In the genomic region with DNA sequence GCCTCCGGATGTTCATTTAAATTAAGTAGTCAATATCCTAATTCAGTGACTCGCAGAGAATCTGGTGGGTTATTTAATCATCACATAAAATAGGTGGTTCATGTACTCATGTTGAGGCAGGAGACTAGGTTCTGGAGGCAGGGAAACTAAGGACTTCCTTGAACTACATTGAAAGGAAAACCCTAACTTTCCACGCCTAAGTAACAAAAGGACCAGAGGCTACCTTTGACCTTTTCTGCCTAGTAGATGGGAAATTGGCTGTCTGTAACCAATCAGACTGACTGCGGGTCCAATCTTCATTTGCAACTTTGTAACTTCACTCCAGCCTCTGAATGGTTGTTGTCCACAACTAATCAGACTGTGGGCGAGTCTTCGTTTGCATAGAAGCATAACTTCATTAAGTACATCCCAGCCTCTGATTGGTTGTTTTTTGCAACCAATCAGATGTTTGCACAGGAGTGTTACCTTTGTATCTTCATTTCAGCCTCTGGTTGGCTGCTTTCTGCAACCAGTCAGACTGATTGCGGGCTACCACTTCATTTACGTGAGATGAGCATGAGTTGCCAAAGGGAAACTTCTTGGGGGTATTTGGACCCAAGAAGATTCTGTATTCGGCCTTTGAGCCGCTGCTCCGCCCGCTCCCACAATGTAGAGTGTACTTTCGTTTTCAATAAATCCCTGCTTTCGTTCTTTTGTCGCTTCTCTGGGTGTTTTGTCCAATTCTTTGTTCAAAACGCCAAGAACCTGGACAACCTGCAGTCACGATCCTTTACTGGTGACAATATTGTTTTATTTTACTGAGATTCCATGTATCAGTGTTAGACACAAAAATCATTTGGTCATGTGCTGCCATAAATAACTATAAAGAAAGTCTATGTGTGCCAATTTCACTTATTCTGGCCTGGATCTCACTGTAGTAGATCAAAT, we compare ENCODE assay signal across 11 cellular contexts. TPM values are rescaled to one million over a fixed set of nuclear protein-coding genes. Genes with fewer than 3 reads are reported as not detected.
DNase-seq lines count a peak whose midpoint lies in the region; ATAC-seq lines count a peak whose summit lies in the region.
"Had no signal": no experiment of that assay in that cellular context is flagged by ENCODE, and none has a peak within 500 bp of the region (broad histone marks: within the 10 kb centered on the region; RNA-seq: fewer than 3 reads in every experiment).

No MANE protein-coding gene starts in this region.

- no peaks in the 10 kb centered on the region for H3K9me3 Mint-ChIP-seq in activated T-helper 17 cell treated with anti-CD3 and anti-CD28 coated beads, Interleukin-2, amount 50 U/mL, for 72 hours
- H3K9me3 Mint-ChIP-seq: activated T-cell treated with anti-CD3 and anti-CD28 coated beads, Interleukin-2, amount 50 U/mL, for 24 hours had no signal

- no peak overlapping the region for H3K27ac Mint-ChIP-seq in activated T-helper 17 cell treated with anti-CD3 and anti-CD28 coated beads, Interleukin-2, amount 50 U/mL, for 72 hours
- H3K27ac Mint-ChIP-seq: activated T-cell treated with anti-CD3 and anti-CD28 coated beads, Interleukin-2, amount 50 U/mL, for 24 hours had no signal

- H3K9me3 ChIP-seq in mesodermal cell (ENCODE audit: control insufficient read depth, low read length), result no peaks in the 10 kb centered on the region

- no peak overlapping the region for H2AFZ ChIP-seq in ACC112 (ENCODE audit: low read length, unreplicated experiment)

- ATAC-seq in activated T-helper 17 cell treated with anti-CD3 and anti-CD28 coated beads, Interleukin-2, amount 50 U/mL, for 72 hours (replicated peaks), result no peak
- ATAC-seq in HG03571 (IDR thresholded peaks at IDR 0.05; ENCODE audit: unreplicated experiment), result no peak

- H3K4me3 Mint-ChIP-seq in activated T-helper 17 cell treated with anti-CD3 and anti-CD28 coated beads, Interleukin-2, amount 50 U/mL, for 72 hours, result peak overlapping the region; percentile 77

- no peak overlapping the region for H3K27ac ChIP-seq in ACC112 (ENCODE audit: low read depth, low read length)
- peak overlapping the region; percentile 64 for H3K27ac ChIP-seq in mesodermal cell (ENCODE audit: low read depth, low read length, severe bottlenecking)

- no peaks in the 10 kb centered on the region for H3K27me3 ChIP-seq in ACC112 (ENCODE audit: insufficient read depth, low read length)

- H3K79me2 ChIP-seq in ACC112 (ENCODE audit: control insufficient read depth, insufficient read depth, low read length, unreplicated experiment), result peaks cover 24% of the 10 kb centered on the region

- H3K4me1 Mint-ChIP-seq in activated T-helper 17 cell treated with anti-CD3 and anti-CD28 coated beads, Interleukin-2, amount 50 U/mL, for 72 hours, result peaks cover 12% of the 10 kb centered on the region

- H3K4me1 ChIP-seq in ACC112 (ENCODE audit: control insufficient read depth, insufficient read depth, low read length, unreplicated experiment) (peaks cover 25% of the 10 kb centered on the region), mesodermal cell (ENCODE audit: control insufficient read depth, insufficient read depth, low read length, poor library complexity, severe bottlenecking) (peaks cover 16% of the 10 kb centered on the region)

- H3K36me3 Mint-ChIP-seq in activated T-helper 17 cell treated with anti-CD3 and anti-CD28 coated beads, Interleukin-2, amount 50 U/mL, for 72 hours (ENCODE audit: low read depth), result peaks cover 10% of the 10 kb centered on the region

- DNase-seq in HT-29 (ENCODE audit: low spot score), result peak; percentile 86
- no peak for DNase-seq in OCI-M1 (lab: John Stamatoyannopoulos, UW)
- DNase-seq in SHP77 (lab: John Stamatoyannopoulos, UW), result no peak
- DNase-seq in activated CD4-positive, alpha-beta T cell treated with anti-CD3 and anti-CD28 coated beads, Interleukin-2, amount 50 U/mL, for 4 hours, result no peak
- DNase-seq: activated T-cell treated with anti-CD3 and anti-CD28 coated beads, Interleukin-2, amount 50 U/mL, for 24 hours; NCI-H510A; stimulated activated naive CD4-positive, alpha-beta T cell treated with Interleukin-2 at 50 U/mL for 16 hours had no signal

- no peaks in the 10 kb centered on the region for H3K27me3 Mint-ChIP-seq in activated T-helper 17 cell treated with anti-CD3 and anti-CD28 coated beads, Interleukin-2, amount 50 U/mL, for 72 hours
- H3K27me3 Mint-ChIP-seq: activated T-cell treated with anti-CD3 and anti-CD28 coated beads, Interleukin-2, amount 50 U/mL, for 24 hours had no signal

- H3K4me3 ChIP-seq in ACC112 (ENCODE audit: low read depth, low read length), result peak overlapping the region; percentile 90
- no peak overlapping the region for H3K4me3 ChIP-seq in mesodermal cell (ENCODE audit: extremely low read depth, insufficient read depth, low read length, poor library complexity, severe bottlenecking)

- 97 to 98% methylated on average over 13 to 14 of the region's 17 CpGs for WGBS in mesodermal cell (ENCODE audit: insufficient coverage in 2 of 2), 2 experiments

- H3K36me3 ChIP-seq in ACC112 (ENCODE audit: insufficient read depth, low read length) (no peaks in the 10 kb centered on the region), mesodermal cell (ENCODE audit: control insufficient read depth, insufficient read depth, low read length) (no peaks in the 10 kb centered on the region)

RNA-seq across cellular contexts. Expression of gene ST7, which starts 1.7 kb away (rescaled TPM):
- 19.4 and 28.8 TPM in 2 replicates for total RNA-seq in HT-29 (2014; rRNA removed; shearing (Covaris generic))
- 10 to 100 TPM; 12.5 to 14.4 TPM for total RNA-seq in activated T-helper 17 cell treated with anti-CD3 and anti-CD28 coated beads, Interleukin-2, amount 50 U/mL, for 72 hours
- 16.9 TPM for polyA plus RNA-seq in mesodermal cell (2013, experiment 1 of 2)
- polyA plus RNA-seq in mesodermal cell (2013, experiment 2 of 2), result 20.8 TPM
